Comparison of ENCODE assay signal across 8 cellular contexts in the genomic region with DNA sequence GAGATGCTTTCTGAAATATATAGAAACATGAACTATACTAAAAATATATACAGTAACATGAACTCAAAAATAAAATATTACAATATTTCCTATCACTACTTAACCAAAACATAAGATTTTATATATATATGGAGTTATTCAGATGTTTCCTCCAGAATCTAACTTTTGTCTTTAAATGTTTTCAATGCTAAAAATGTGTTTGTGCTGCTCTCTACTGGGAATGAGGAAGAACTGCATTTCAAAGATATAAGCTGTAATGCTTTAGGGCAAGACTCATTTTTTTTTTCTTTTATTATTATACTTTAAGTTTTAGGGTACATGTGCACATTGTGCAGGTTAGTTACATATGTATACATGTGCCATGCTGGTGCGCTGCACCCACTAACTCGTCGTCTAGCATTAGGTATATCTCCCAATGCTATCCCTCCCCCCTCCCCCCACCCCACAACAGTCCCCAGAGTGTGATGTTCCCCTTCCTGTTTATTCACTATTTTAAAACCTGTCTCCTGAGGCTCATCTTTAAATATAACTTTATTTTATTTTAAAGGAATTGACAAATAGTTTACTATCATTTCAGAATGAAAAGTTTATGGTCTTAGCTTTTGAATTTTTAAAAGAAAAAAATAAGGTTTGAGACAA. TPM values are rescaled to one million over a fixed set of nuclear protein-coding genes. Genes with fewer than 3 reads are reported as not detected.
DNase-seq lines count a peak whose midpoint lies in the region; ATAC-seq and TF ChIP-seq lines count a peak whose summit lies in the region.
"Not testable (repeated sequence)": the region's sequence is repeated elsewhere in the genome, so short reads cannot be mapped to it uniquely, and the experiment has no call there.

No MANE protein-coding gene starts in this region.

- not testable (repeated sequence) for H3K14ac ChIP-seq in IMR-90 (replicated peaks; ENCODE audit: low read depth, low read length)

- not testable (repeated sequence) for H3K27ac ChIP-seq in IMR-90 (ENCODE audit: insufficient read depth, low read length)

- CTCF ChIA-PET in IMR-90 (lab: Yijun Ruan, JAX): interaction anchor here (0.6 to 2.1 kb wide), 6 partner anchors 101 to 437 kb away, joined by 3 to 17 read pairs (median 4); no protein-coding TSS in a partner anchor
- CTCF ChIA-PET in activated CD8-positive, alpha-beta T cell treated with anti-CD3 and anti-CD28 coated beads for 36 hours (lab: Charles Lee): interaction anchor here (0.7 to 2.9 kb wide), 22 partner anchors 8 to 1677 kb away, joined by 3 to 23 read pairs (median 4); no protein-coding TSS in a partner anchor

- not testable (repeated sequence) for H3K27me3 ChIP-seq in IMR-90 (ENCODE audit: control insufficient read depth, insufficient read depth, low read length)

- not testable (repeated sequence) for TF ChIP-seq POLR2A in IMR-90 (IDR thresholded peaks at IDR 0.05; ENCODE audit: low read depth, low read length)

- H3K27ac Mint-ChIP-seq in activated CD8-positive, alpha-beta T cell treated with anti-CD3 and anti-CD28 coated beads for 36 hours: not testable (repeated sequence)

- DNase-seq in A172 (ENCODE audit: low spot score) (peak; percentile 27), GM04504 (ENCODE audit: low read depth) (peak; percentile 3), IMR-90 (peak; percentile 54), NCI-H748 treated with DMSO at 0.1 percent for 48 hours (lab: John Stamatoyannopoulos, UW) (peak; percentile 31), fibroblast of the aortic adventitia (ENCODE audit: low read depth) (peak; percentile 75), myocyte (ENCODE audit: low read depth) (peak; percentile 53)
- not testable (repeated sequence) for DNase-seq in activated CD8-positive, alpha-beta T cell treated with anti-CD3 and anti-CD28 coated beads for 36 hours

- in situ Hi-C loops in IMR-90 (cut with MboI; ENCODE audit: low sequenced_read_pairs): loop anchor here (25.0 kb wide), 1 partner anchor 955 kb away; no protein-coding TSS in a partner anchor

- not testable (repeated sequence) for H3K18ac ChIP-seq in IMR-90 (ENCODE audit: low read depth, low read length)

- not testable (repeated sequence) for H2BK120ac ChIP-seq in IMR-90 (ENCODE audit: low read depth, low read length)

- H3K4me1 ChIP-seq in IMR-90 (ENCODE audit: control insufficient read depth, insufficient read depth, low read length): not testable (repeated sequence)

- H2BK20ac ChIP-seq in IMR-90 (ENCODE audit: low read depth, low read length): not testable (repeated sequence)

- H3K4me2 ChIP-seq in IMR-90 (ENCODE audit: low read depth, low read length): not testable (repeated sequence)

- not testable (repeated sequence) for H3K36me3 Mint-ChIP-seq in activated CD8-positive, alpha-beta T cell treated with anti-CD3 and anti-CD28 coated beads for 36 hours (ENCODE audit: low read depth)

- not testable (repeated sequence) for H2BK15ac ChIP-seq in IMR-90 (ENCODE audit: low read depth, low read length)

- H2AFZ ChIP-seq in IMR-90 (replicated peaks; ENCODE audit: low read length, poor library complexity): not testable (repeated sequence)

- TF ChIP-seq RAD21 in IMR-90 (IDR thresholded peaks at IDR 0.05; ENCODE audit: low read length): peak; percentile 80

- no CpG with 5 or more reads among the region's 3 CpGs for WGBS in IMR-90 (ENCODE audit: extremely low coverage in 2 of 2, insufficient read length in 1 of 2), 2 experiments

- intact Hi-C loops in IMR-90 (cut with micrococcal nuclease): loop anchor here (1.0 to 10.0 kb wide), 3 partner anchors 205 to 1577 kb away; no protein-coding TSS in a partner anchor
- intact Hi-C loops in activated CD8-positive, alpha-beta T cell treated with anti-CD3 and anti-CD28 coated beads for 36 hours (cut with micrococcal nuclease): not testable (repeated sequence)

- H3K4me3 ChIP-seq in IMR-90 (ENCODE audit: insufficient read depth, low read depth, low read length); fibroblast of the aortic adventitia (ENCODE audit: low read depth, low read length): not testable (repeated sequence)

- not testable (repeated sequence) for H4K5ac ChIP-seq in IMR-90 (ENCODE audit: low read depth, low read length)

- not testable (repeated sequence) for H3K9me3 ChIP-seq in IMR-90 (ENCODE audit: control insufficient read depth, insufficient read depth, low read length)

- H3K79me1 ChIP-seq in IMR-90 (ENCODE audit: low read depth in 1 of 2, low read length in 2 of 2): not testable (repeated sequence)

- not testable (repeated sequence) for H3K4me1 Mint-ChIP-seq in activated CD8-positive, alpha-beta T cell treated with anti-CD3 and anti-CD28 coated beads for 36 hours (ENCODE audit: low read depth)

- not testable (repeated sequence) for H4K91ac ChIP-seq in IMR-90 (ENCODE audit: insufficient read depth, low read depth, low read length)

- H3K9me3 Mint-ChIP-seq in activated CD8-positive, alpha-beta T cell treated with anti-CD3 and anti-CD28 coated beads for 36 hours: not testable (repeated sequence)

- not testable (repeated sequence) for H3K27me3 Mint-ChIP-seq in activated CD8-positive, alpha-beta T cell treated with anti-CD3 and anti-CD28 coated beads for 36 hours

- dilution Hi-C loops in IMR-90 (cut with HindIII; ENCODE audit: low sequenced_read_pairs, unreplicated experiment): not testable (repeated sequence)

- ATAC-seq in GM21619 (IDR thresholded peaks at IDR 0.05; ENCODE audit: unreplicated experiment) (peak; percentile 69), IMR-90 (ENCODE audit: low read depth) (peak; percentile 87)
- peak; percentile 58 for ATAC-seq in activated CD8-positive, alpha-beta T cell treated with anti-CD3 and anti-CD28 coated beads for 36 hours

- H3K4me3 Mint-ChIP-seq in activated CD8-positive, alpha-beta T cell treated with anti-CD3 and anti-CD28 coated beads for 36 hours: not testable (repeated sequence)

- H2BK5ac ChIP-seq in IMR-90 (ENCODE audit: low read depth, low read length, poor library complexity, severe bottlenecking): not testable (repeated sequence)

- not testable (repeated sequence) for H4K20me1 ChIP-seq in IMR-90 (ENCODE audit: insufficient read depth, low read length)

- POLR2A ChIA-PET in IMR-90 (lab: Charles Lee; ENCODE audit: unreplicated experiment); activated CD8-positive, alpha-beta T cell treated with anti-CD3 and anti-CD28 coated beads for 36 hours (lab: Charles Lee): not testable (repeated sequence)

- not testable (repeated sequence) for H2AK5ac ChIP-seq in IMR-90 (ENCODE audit: low read depth, low read length)

- H3K4ac ChIP-seq in IMR-90 (ENCODE audit: low read depth, low read length): not testable (repeated sequence)

- H3K56ac ChIP-seq in IMR-90 (ENCODE audit: extremely low read depth, insufficient read depth, low read length): not testable (repeated sequence)

- TF ChIP-seq CTCF in IMR-90 (conservative IDR thresholded peaks at IDR 0.05; ENCODE audit: low read depth, low read length) (peak; percentile 73), fibroblast of the aortic adventitia (IDR thresholded peaks at IDR 0.05; ENCODE audit: insufficient read depth, low read length) (peak; percentile 66)
- TF ChIP-seq CTCF in activated CD8-positive, alpha-beta T cell treated with anti-CD3 and anti-CD28 coated beads for 36 hours (IDR thresholded peaks at IDR 0.05): peak; percentile 78

- H2AK9ac ChIP-seq in IMR-90 (replicated peaks; ENCODE audit: low read depth, low read length, poor library complexity): not testable (repeated sequence)

- not testable (repeated sequence) for H3K23ac ChIP-seq in IMR-90 (ENCODE audit: low read depth, low read length)

- not testable (repeated sequence) for H3K36me3 ChIP-seq in IMR-90 (ENCODE audit: control insufficient read depth, insufficient read depth, low read length)

- not testable (repeated sequence) for BruUV-seq in IMR-90 (replicated peaks; lab: Mats Ljungman, UMichigan)

- H4K8ac ChIP-seq in IMR-90 (ENCODE audit: low read depth in 2 of 2, low read length in 2 of 2): not testable (repeated sequence)

- H3K9ac ChIP-seq in IMR-90 (ENCODE audit: low read depth, low read length): not testable (repeated sequence)

- H3K9me1 ChIP-seq in IMR-90 (ENCODE audit: insufficient read depth, low read length): not testable (repeated sequence)

TF ChIP-seq in IMR-90, 13 proteins besides CTCF, POLR2A, EP300 and RAD21:
- peak; percentile 80 for TF ChIP-seq SMC3 (IDR thresholded peaks at IDR 0.05; ENCODE audit: low read depth, low read length)
TF ChIP-seq in IMR-90: peak in this region for 1; not testable (repeated sequence) for 12.

RNA-seq across cellular contexts. Expression of a gene that starts 29.3 kb away (rescaled TPM):
- 11.0 and 13.9 TPM in 2 replicates for total RNA-seq in A172 (2014; rRNA removed; shearing (Covaris generic))
- total RNA-seq in IMR-90 (2012; rRNA removed) (5.4 and 6.7 TPM in 2 replicates), fibroblast of the aortic adventitia (ENCODE audit: low replicate concordance) (10.7 and 22.1 TPM in 2 replicates), myocyte (10.1 and 14.4 TPM in 2 replicates)
- polyA plus RNA-seq in IMR-90 (2012; rRNA removed): 3.9 and 4.9 TPM in 2 replicates
- polyA plus RNA-seq in IMR-90 (2012; cell fraction: cytosol; rRNA removed): 0.81 and 1.6 TPM in 2 replicates
- 1.0 and 9.8 TPM in 2 replicates for polyA plus RNA-seq in IMR-90 (2012; cell fraction: nucleus; rRNA removed; ENCODE audit: low replicate concordance)
- 10 to 100 TPM; 18.9 to 20.5 TPM for total RNA-seq in activated CD8-positive, alpha-beta T cell treated with anti-CD3 and anti-CD28 coated beads for 36 hours
- polyA plus RNA-seq in myocyte (2012): 5.9 TPM

RNA-seq across cellular contexts. Expression of a gene that starts 29.3 kb away (rescaled TPM):
- 68.7 and 72.7 TPM in 2 replicates for total RNA-seq in A172 (2014; rRNA removed; shearing (Covaris generic))
- total RNA-seq in IMR-90 (2012; rRNA removed) (11.8 and 15.3 TPM in 2 replicates), fibroblast of the aortic adventitia (ENCODE audit: low replicate concordance) (5.0 and 43.5 TPM in 2 replicates), myocyte (0.31 and 1.6 TPM in 2 replicates)
- polyA plus RNA-seq in IMR-90 (2012; rRNA removed): 11.1 and 15.5 TPM in 2 replicates
- 0.98 and 1.4 TPM in 2 replicates for polyA plus RNA-seq in IMR-90 (2012; cell fraction: cytosol; rRNA removed)
- polyA plus RNA-seq in IMR-90 (2012; cell fraction: nucleus; rRNA removed; ENCODE audit: low replicate concordance): 0.57 and 4.6 TPM in 2 replicates
- 10 to 100 TPM; 81.3 to 82.2 TPM for total RNA-seq in activated CD8-positive, alpha-beta T cell treated with anti-CD3 and anti-CD28 coated beads for 36 hours
- 0.68 TPM for polyA plus RNA-seq in myocyte (2012)
